8 cellular contexts compared by ENCODE assay signal in the genomic region with DNA sequence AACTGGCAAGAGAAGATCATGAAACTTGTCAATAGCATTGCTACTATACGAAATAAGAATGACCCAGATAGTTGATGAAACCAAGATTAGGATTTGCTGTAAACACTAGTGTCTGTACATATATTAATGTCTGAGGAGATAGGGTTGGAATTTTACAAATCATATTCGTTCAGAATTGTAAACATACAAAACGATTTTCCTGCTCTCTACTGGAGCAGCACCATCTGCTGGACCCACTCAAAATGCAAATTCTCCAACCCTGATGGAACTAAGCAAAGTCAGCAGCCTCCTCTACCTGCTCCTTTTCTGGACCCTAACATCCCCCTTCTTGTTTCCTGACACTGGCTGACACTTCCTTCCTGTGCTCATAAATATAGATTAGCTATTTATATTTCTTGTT. TPM values are rescaled to one million over a fixed set of nuclear protein-coding genes. Genes with fewer than 3 reads are reported as not detected.
DNase-seq lines count a peak whose midpoint lies in the region; ATAC-seq and TF ChIP-seq lines count a peak whose summit lies in the region.

No MANE protein-coding gene starts in this region.

- no peaks in the 10 kb centered on the region for H3K9me2 ChIP-seq in hepatocyte (replicated peaks; ENCODE audit: insufficient read depth)

- H3K4me1 ChIP-seq in adrenal gland (replicated peaks in 1 of 2) (peaks cover 0 to 5% of the 10 kb centered on the region in 2 donors), hepatocyte (ENCODE audit: insufficient read depth) (no peaks in the 10 kb centered on the region), testis (no peaks in the 10 kb centered on the region)

- no peaks in the 10 kb centered on the region for H3K79me2 ChIP-seq in hepatocyte

- H3K4me3 ChIP-seq in adrenal gland (peak overlapping the region in 1 of 4 donors; percentile 11), hepatocyte (no peak overlapping the region), testis (no peak overlapping the region)

- H3K36me3 ChIP-seq in adrenal gland (replicated peaks in 1 of 2) (no peaks in the 10 kb centered on the region), hepatocyte (replicated peaks; ENCODE audit: insufficient read depth, low read depth) (no peaks in the 10 kb centered on the region), testis (ENCODE audit: low read depth, missing control alignments) (no peaks in the 10 kb centered on the region)

- no peak overlapping the region for H3K4me2 ChIP-seq in hepatocyte

- DNase-seq in activated gamma-delta T cell treated with Interleukin-2 at 50 U/mL for 16 hours, result peak; percentile 19
- no peak for DNase-seq in activated gamma-delta T cell (lab: John Stamatoyannopoulos, UW)
- DNase-seq in adrenal gland, result peak in 4 of 7 donors; percentile 37 to 58 (median 43)
- DNase-seq in hepatocyte (ENCODE audit: low spot score), result peak; percentile 26
- peak; percentile 29 for DNase-seq in testis
- DNase-seq in NCI-H510A treated with DMSO at 0.1 percent for 48 hours (lab: John Stamatoyannopoulos, UW), result no peak

- intact Hi-C loops in adrenal gland (cut with DNase I), result loop anchor here in 1 of 2 donors (10.0 kb wide), 1 partner anchor 358 kb away; no protein-coding TSS in a partner anchor
- intact Hi-C loops in testis (cut with DNase I; ENCODE audit: low total_unique reads), result no loop called here

- no peaks in the 10 kb centered on the region for H3K9me3 ChIP-seq in adrenal gland (replicated peaks in 1 of 3)
- no peaks in the 10 kb centered on the region for H3K9me3 ChIP-seq in hepatocyte (ENCODE audit: low read depth)
- no peaks in the 10 kb centered on the region for H3K9me3 ChIP-seq in testis

- H3K27me3 ChIP-seq in adrenal gland (no peaks in the 10 kb centered on the region), hepatocyte (no peaks in the 10 kb centered on the region), testis (no peaks in the 10 kb centered on the region)

- no peak overlapping the region for H2AFZ ChIP-seq in hepatocyte

- WGBS in adrenal gland, 4 donors, result 1 to 5% (median 2%) methylated on average over 3 of the region's 3 CpGs
- WGBS in hepatocyte (ENCODE audit: low lambda C conversion rate, missing lambda C conversion rate), result 30% methylated on average over 3 of the region's 3 CpGs
- WGBS in testis, 2 donors, result 18 to 20% methylated on average over 3 of the region's 3 CpGs

- TF ChIP-seq POLR2A in adrenal gland (IDR thresholded peaks at IDR 0.05) (no peak), testis (IDR thresholded peaks at IDR 0.05) (no peak)

- TF ChIP-seq CTCF in adrenal gland (IDR thresholded peaks at IDR 0.05), result peak; percentile 47 to 62 (median 60)
- TF ChIP-seq CTCF in hepatocyte (IDR thresholded peaks at IDR 0.05; ENCODE audit: poor library complexity), result peak; percentile 57
- peak in 2 of 3 experiments; percentile 37 to 48 for TF ChIP-seq CTCF in testis (IDR thresholded peaks at IDR 0.05)

- no peaks in the 10 kb centered on the region for H4K20me1 ChIP-seq in hepatocyte (ENCODE audit: insufficient read depth, poor library complexity, severe bottlenecking)

- ATAC-seq in HG03378 (IDR thresholded peaks at IDR 0.05; ENCODE audit: unreplicated experiment), result peak; percentile 28
- ATAC-seq in HG03039 (IDR thresholded peaks at IDR 0.05; ENCODE audit: unreplicated experiment), result no peak

- H3K27ac ChIP-seq in adrenal gland (no peak overlapping the region), hepatocyte (no peak overlapping the region), testis (no peak overlapping the region)

RNA-seq across cellular contexts. Expression of gene SGMS1, which starts 29.4 kb away (rescaled TPM):
- total RNA-seq in adrenal gland (100 to 1,000 TPM in 2 of 8 donors, 10 to 100 TPM in 6; 49.0 to 152 (median 62.2) TPM), hepatocyte (62.3 and 87.8 TPM in 2 replicates), testis (10 to 100 TPM; 63.2 to 90.9 TPM)
- polyA plus RNA-seq in adrenal gland (10 to 100 TPM in 1 of 3 donors, 1 to 10 TPM in 2; 9.1 to 67.4 (median 9.6) TPM), hepatocyte (28.1 and 35.1 TPM in 2 replicates), testis (ENCODE audit: insufficient read depth, low read depth, low replicate concordance) (30.6 TPM)

Comparison
In these comparisons a context has a peak if more than half of its experiments do, and no peak if none do; other contexts are left out.
1. DNase-seq: peak in activated gamma-delta T cell treated with Interleukin-2 at 50 U/mL for 16 hours (single experiment), adrenal gland (4 of 7), hepatocyte (single experiment) and testis (single experiment); none in activated gamma-delta T cell (single experiment) and NCI-H510A treated with DMSO at 0.1 percent for 48 hours (single experiment).
2. Peak in every context shown above with its lines, with median percentiles within 50 percentile points of each other: CTCF ChIP-seq.